ENCODE assay signal across 34 cellular contexts in the genomic region with DNA sequence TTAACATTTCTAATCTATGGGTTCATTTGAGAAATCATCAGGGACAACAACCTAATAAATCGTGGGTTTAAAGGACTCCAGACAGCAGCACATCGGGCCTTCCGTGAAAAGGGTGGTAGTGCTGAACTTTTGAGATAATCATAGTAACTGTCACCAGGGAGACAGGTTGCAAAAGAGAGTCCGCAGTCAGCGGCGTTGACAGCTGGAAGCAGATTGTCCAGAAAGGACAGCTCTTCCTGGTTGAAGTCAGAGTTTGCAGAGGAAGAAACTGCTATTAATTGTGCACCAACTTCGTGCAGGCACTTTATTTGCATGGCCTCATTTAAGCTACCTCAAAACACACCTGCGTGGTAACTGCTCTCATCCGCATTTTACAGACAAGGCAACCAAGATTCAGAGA. TPM values are rescaled to one million over a fixed set of nuclear protein-coding genes. Genes with fewer than 3 reads are reported as not detected.
"Had no signal": no experiment of that assay in that cellular context is flagged by ENCODE, and none has a peak within 500 bp of the region (broad histone marks: within the 10 kb centered on the region; RNA-seq: fewer than 3 reads in every experiment).

No MANE protein-coding gene starts in this region.

- H3K4me1 ChIP-seq: colonic mucosa, esophagus muscularis mucosa, foreskin keratinocyte, gastroesophageal sphincter, heart left ventricle, lower lobe of right lung, pancreas, right atrium auricular region, stomach, thyroid gland, vagina had no signal

- H3K4me2 ChIP-seq: hepatocyte had no signal

- DNase-seq: colonic mucosa; effector memory CD4-positive, alpha-beta T cell; heart left ventricle; kidney glomerular epithelial cell; left ventricle myocardium superior; lower lobe of right lung; naive B cell; pancreas; stimulated activated CD4-positive, alpha-beta T cell treated with anti-CD3 and anti-CD28 coated beads, Interleukin-2, amount 100 ng/mL, for 24 hours; stimulated activated CD4-positive, alpha-beta T cell treated with anti-CD3 and anti-CD28 coated beads, Interleukin-4, amount 100 ng/mL, for 24 hours; stimulated activated naive CD4-positive, alpha-beta T cell treated with Interleukin-2 at 50 U/mL for 16 hours; stomach; thyroid gland; trophoblast cell had no signal

- H3K4me3 ChIP-seq: colonic mucosa, esophagus muscularis mucosa, gastroesophageal sphincter, heart left ventricle, hepatocyte, lower lobe of right lung, pancreas, right atrium auricular region, stomach, thyroid gland, vagina had no signal

- H3K27ac ChIP-seq: colonic mucosa, esophagus muscularis mucosa, foreskin keratinocyte, gastroesophageal sphincter, heart left ventricle, hepatocyte, lower lobe of right lung, neutrophil, pancreas, right atrium auricular region, stomach, thyroid gland, vagina had no signal

- FAIRE-seq: endothelial cell of umbilical vein, pancreas had no signal

- H3K36me3 ChIP-seq: colonic mucosa, esophagus muscularis mucosa, gastroesophageal sphincter, heart left ventricle, lower lobe of right lung, neutrophil, pancreas, right atrium auricular region, stomach, thyroid gland, vagina had no signal

- H2AFZ ChIP-seq: hepatocyte had no signal

- ATAC-seq: foreskin keratinocyte; gastroesophageal sphincter; heart left ventricle; left ventricle myocardium superior; lower lobe of right lung; natural killer cell treated with Interleukin-12 subunit alpha and Interleukin-12 subunit beta and Interleukin-15 and Interleukin-18, amount 100 ng/mL, for 72 hours; pancreas; sciatic nerve; stimulated activated effector memory CD8-positive, alpha-beta T cell treated with anti-CD3 and anti-CD28 coated beads, Interleukin-12 subunit alpha, Interleukin-12 subunit beta, amount 100 ng/mL, for 72 hours had no signal

- H3K9me3 ChIP-seq: colonic mucosa, lower lobe of right lung, neutrophil, pancreas, thyroid gland, vagina had no signal

- H3K79me2 ChIP-seq: hepatocyte had no signal

- H3K27me3 ChIP-seq: colonic mucosa, foreskin keratinocyte, hepatocyte, neutrophil, pancreas, right atrium auricular region, thyroid gland, vagina had no signal

RNA-seq across cellular contexts. Expression of a gene that starts 20.5 kb away (rescaled TPM):
- total RNA-seq: endothelial cell of umbilical vein; epithelial cell of proximal tubule; esophagus muscularis mucosa; fibroblast of lung; foreskin keratinocyte; gastroesophageal sphincter; heart left ventricle; left ventricle myocardium superior; lower lobe of right lung; mononuclear cell; natural killer cell treated with Interleukin-12 subunit alpha and Interleukin-12 subunit beta and Interleukin-15 and Interleukin-18, amount 100 ng/mL, for 72 hours; neural crest cell; omental fat pad; right atrium auricular region; sciatic nerve; skeletal muscle tissue; subcutaneous adipose tissue; temporal lobe; thyroid gland; ureter; vagina had no signal
- polyA plus RNA-seq: endothelial cell of umbilical vein, fibroblast of lung, foreskin keratinocyte, heart left ventricle, stomach had no signal
